ENCODE assay signal across 28 cellular contexts in the genomic region with DNA sequence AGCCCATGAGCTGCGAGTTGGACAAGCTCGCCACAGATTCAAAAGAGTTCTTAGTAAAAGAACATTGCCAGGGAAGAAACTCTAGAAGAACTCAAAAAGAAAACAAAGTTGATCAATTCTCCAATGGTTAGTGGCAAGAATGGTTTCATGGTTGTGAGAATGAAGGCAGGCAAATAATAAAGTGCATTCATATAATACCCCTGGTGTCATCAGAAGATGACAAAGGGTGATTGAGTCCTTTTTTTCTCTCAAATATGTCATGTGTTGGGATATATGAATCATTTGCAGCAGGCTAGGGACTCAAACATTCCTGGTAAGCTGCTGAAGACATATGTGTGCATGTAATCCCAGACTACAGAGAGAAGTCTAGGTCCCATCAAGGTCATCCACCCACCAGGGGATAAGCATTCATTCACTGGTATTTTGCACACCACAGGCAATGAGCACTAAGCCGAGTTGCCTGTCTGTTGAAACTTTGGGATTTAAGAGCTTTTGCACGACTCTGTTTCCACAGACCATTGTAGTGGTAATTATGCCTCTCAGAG.
"Had no signal": no experiment of that assay in that cellular context is flagged by ENCODE, and none has a peak within 500 bp of the region (broad histone marks: within the 10 kb centered on the region; RNA-seq: fewer than 3 reads in every experiment).

No MANE protein-coding gene starts in this region.

- H3K4me1 Mint-ChIP-seq: activated CD4-positive, alpha-beta T cell treated with anti-CD3 and anti-CD28 coated beads, Interleukin-2, amount 10 ng/mL, durations not matched to agents 24 days and 14 days; activated naive CD8-positive, alpha-beta T cell treated with anti-CD3 and anti-CD28 coated beads, Interleukin-2, amount 50 U/mL, for 24 hours; memory B cell; nephron; stimulated activated naive B cell treated with anti-CD40 and anti-IgM and Interleukin-4, amounts not matched to agents 10 μg/mL and 1 μg/mL and 100 μg/mL, for 72 hours had no signal

- H3K4me3 Mint-ChIP-seq: activated CD4-positive, alpha-beta T cell treated with anti-CD3 and anti-CD28 coated beads, Interleukin-2, amount 10 ng/mL, durations not matched to agents 24 days and 14 days; activated CD8-positive, alpha-beta T cell treated with anti-CD3 and anti-CD28 coated beads, Interleukin-2, amount 10 ng/mL, durations not matched to agents 7 days and 5 days; activated naive CD8-positive, alpha-beta T cell treated with anti-CD3 and anti-CD28 coated beads, Interleukin-2, amount 50 U/mL, for 24 hours; activated T-helper 1 cell treated with anti-CD3 and anti-CD28 coated beads, Interleukin-12 subunit alpha, Interleukin-12 subunit beta, Interleukin-2, Interleukin-4 antibody, amounts not matched to agents 30 ng/mL and 10 ng/mL and 1 ng/mL, durations not matched to agents 14 hours and 24 hours and 36 hours; memory B cell; nephron; stimulated activated naive B cell treated with anti-CD40 and anti-IgM and Interleukin-4, amounts not matched to agents 10 μg/mL and 1 μg/mL and 100 μg/mL, for 72 hours; T-helper 2 cell treated with Interferon-gamma antibody and Interleukin-4, amounts not matched to agents 5 μg/mL and 100 μg/mL, for 36 hours had no signal

- H3K27ac Mint-ChIP-seq: activated CD4-positive, alpha-beta T cell treated with anti-CD3 and anti-CD28 coated beads, Interleukin-2, amount 10 ng/mL, durations not matched to agents 24 days and 14 days; activated CD8-positive, alpha-beta T cell treated with anti-CD3 and anti-CD28 coated beads, Interleukin-2, amount 10 ng/mL, durations not matched to agents 7 days and 5 days; activated naive CD8-positive, alpha-beta T cell treated with anti-CD3 and anti-CD28 coated beads, Interleukin-2, amount 50 U/mL, for 24 hours; activated T-helper 1 cell treated with anti-CD3 and anti-CD28 coated beads, Interleukin-12 subunit alpha, Interleukin-12 subunit beta, Interleukin-2, Interleukin-4 antibody, amounts not matched to agents 30 ng/mL and 10 ng/mL and 1 ng/mL, durations not matched to agents 14 hours and 24 hours and 36 hours; memory B cell; nephron; stimulated activated naive B cell treated with anti-CD40 and anti-IgM and Interleukin-4, amounts not matched to agents 10 μg/mL and 1 μg/mL and 100 μg/mL, for 72 hours; T-helper 2 cell treated with Interferon-gamma antibody and Interleukin-4, amounts not matched to agents 5 μg/mL and 100 μg/mL, for 36 hours had no signal

- H3K27ac ChIP-seq: brain microvascular endothelial cell, neutrophil, pancreas, uterus, VCaP had no signal

- H3K9me3 ChIP-seq: gastroesophageal sphincter, neutrophil, pancreas, uterus had no signal

- H3K27me3 Mint-ChIP-seq: activated CD4-positive, alpha-beta T cell treated with anti-CD3 and anti-CD28 coated beads, Interleukin-2, amount 10 ng/mL, durations not matched to agents 24 days and 14 days; activated naive CD8-positive, alpha-beta T cell treated with anti-CD3 and anti-CD28 coated beads, Interleukin-2, amount 50 U/mL, for 24 hours; memory B cell; stimulated activated naive B cell treated with anti-CD40 and anti-IgM and Interleukin-4, amounts not matched to agents 10 μg/mL and 1 μg/mL and 100 μg/mL, for 72 hours had no signal

- H3K36me3 Mint-ChIP-seq: memory B cell; stimulated activated naive B cell treated with anti-CD40 and anti-IgM and Interleukin-4, amounts not matched to agents 10 μg/mL and 1 μg/mL and 100 μg/mL, for 72 hours had no signal

- H3K36me3 ChIP-seq: brain microvascular endothelial cell, gastroesophageal sphincter, neutrophil, pancreas, uterus had no signal

- DNase-seq: activated CD4-positive, alpha-beta T cell treated with anti-CD3 and anti-CD28 coated beads, Interleukin-2, amount 10 ng/mL, durations not matched to agents 24 days and 14 days; activated CD8-positive, alpha-beta T cell treated with anti-CD3 and anti-CD28 coated beads, Interleukin-2, amount 10 ng/mL, durations not matched to agents 7 days and 5 days; activated gamma-delta T cell; activated naive CD4-positive, alpha-beta T cell treated with anti-CD3 and anti-CD28 coated beads, Interleukin-2, amount 50 U/mL, for 16 hours; activated naive CD8-positive, alpha-beta T cell treated with anti-CD3 and anti-CD28 coated beads, Interleukin-2, amount 50 U/mL, for 24 hours; aorta; brain microvascular endothelial cell; caudate nucleus; dermis blood vessel endothelial cell; effector CD8-positive, alpha-beta T cell; head of caudate nucleus; left colon; pancreas; right cardiac atrium; small intestine; stimulated activated CD4-positive, alpha-beta T cell treated with anti-CD3 and anti-CD28 coated beads, Interleukin-2, amount 100 ng/mL, for 48 hours; stimulated activated CD8-positive, alpha-beta memory T cell treated with anti-CD3 and anti-CD28 coated beads, Interleukin-4, amount 100 ng/mL, for 48 hours; stimulated activated naive B cell treated with anti-CD40 and anti-IgM and Interleukin-4, amounts not matched to agents 10 μg/mL and 1 μg/mL and 100 μg/mL, for 72 hours; trophoblast cell; uterus had no signal

- ATAC-seq: activated CD4-positive, CD25-positive, alpha-beta regulatory T cell treated with anti-CD3 and anti-CD28 coated beads, Interleukin-2, amount 50 U/mL, for 24 hours; activated CD8-positive, alpha-beta T cell treated with anti-CD3 and anti-CD28 coated beads, Interleukin-2, amount 10 ng/mL, durations not matched to agents 7 days and 5 days; activated naive CD8-positive, alpha-beta T cell treated with anti-CD3 and anti-CD28 coated beads, Interleukin-2, amount 50 U/mL, for 24 hours; gastroesophageal sphincter; left colon; pancreas; right cardiac atrium; stimulated activated naive B cell treated with anti-CD40 and anti-IgM and Interleukin-4, amounts not matched to agents 10 μg/mL and 1 μg/mL and 100 μg/mL, for 72 hours had no signal

- H3K9me3 Mint-ChIP-seq: activated CD4-positive, alpha-beta T cell treated with anti-CD3 and anti-CD28 coated beads, Interleukin-2, amount 10 ng/mL, durations not matched to agents 24 days and 14 days; activated naive CD8-positive, alpha-beta T cell treated with anti-CD3 and anti-CD28 coated beads, Interleukin-2, amount 50 U/mL, for 24 hours; activated T-helper 1 cell treated with anti-CD3 and anti-CD28 coated beads, Interleukin-12 subunit alpha, Interleukin-12 subunit beta, Interleukin-2, Interleukin-4 antibody, amounts not matched to agents 30 ng/mL and 10 ng/mL and 1 ng/mL, durations not matched to agents 14 hours and 24 hours and 36 hours; nephron; T-helper 2 cell treated with Interferon-gamma antibody and Interleukin-4, amounts not matched to agents 5 μg/mL and 100 μg/mL, for 36 hours had no signal

- H3K4me3 ChIP-seq: gastroesophageal sphincter, pancreas, uterus had no signal

- H3K27me3 ChIP-seq: brain microvascular endothelial cell, gastroesophageal sphincter, neutrophil, pancreas, uterus had no signal

- H3K4me1 ChIP-seq: pancreas, uterus had no signal
